31 cellular contexts compared by ENCODE assay signal in the genomic region with DNA sequence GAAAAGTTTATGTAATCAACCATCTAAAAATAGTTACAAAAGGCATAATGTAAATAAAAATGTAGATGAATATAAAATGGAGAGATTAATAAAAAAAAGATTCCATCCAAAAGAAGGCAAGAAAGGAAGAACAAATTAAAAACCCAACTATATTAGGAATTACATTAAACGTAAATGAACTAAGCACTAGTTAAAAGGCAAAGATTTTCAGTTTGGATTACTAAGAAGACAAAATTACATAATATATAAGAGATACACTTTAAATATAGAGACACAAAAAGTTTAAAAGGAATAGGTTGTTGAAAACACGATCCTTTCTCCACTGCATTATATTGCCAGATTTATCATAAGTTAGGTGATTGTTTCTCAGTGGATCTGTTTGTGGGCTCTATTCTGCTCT.
"Had no signal": no experiment of that assay in that cellular context is flagged by ENCODE, and none has a peak within 500 bp of the region (broad histone marks: within the 10 kb centered on the region; RNA-seq: fewer than 3 reads in every experiment).

No MANE protein-coding gene starts in this region.

- H3K4me3 ChIP-seq: adrenal gland, body of pancreas, gastrocnemius medialis, heart right ventricle, hepatocyte had no signal

- ATAC-seq: activated naive CD4-positive, alpha-beta T cell treated with anti-CD3 and anti-CD28 coated beads, Interleukin-2, amount 50 U/mL, for 72 hours; activated T-cell treated with anti-CD3 and anti-CD28 coated beads, Interleukin-2, amount 50 U/mL, for 72 hours; body of pancreas; effector memory CD8-positive, alpha-beta T cell; esophagus mucosa; gastrocnemius medialis; heart right ventricle; WTC11 had no signal

- H3K27ac Mint-ChIP-seq: activated CD4-positive, alpha-beta memory T cell treated with anti-CD3 and anti-CD28 coated beads, Interleukin-2, amount 10 ng/mL, durations not matched to agents 7 days and 5 days; activated CD4-positive, alpha-beta T cell treated with anti-CD3 and anti-CD28 coated beads, Interleukin-2, amount 10 ng/mL, durations not matched to agents 7 days and 5 days; activated naive CD4-positive, alpha-beta T cell treated with anti-CD3 and anti-CD28 coated beads, Interleukin-2, amount 10 ng/mL, durations not matched to agents 7 days and 5 days; activated naive CD4-positive, alpha-beta T cell treated with anti-CD3 and anti-CD28 coated beads, Interleukin-2, amount 50 U/mL, for 72 hours; activated naive CD8-positive, alpha-beta T cell treated with anti-CD3 and anti-CD28 coated beads, Interleukin-2, amount 10 ng/mL, durations not matched to agents 7 days and 5 days; activated T-cell treated with anti-CD3 and anti-CD28 coated beads, Interleukin-2, amount 50 U/mL, for 24 hours; activated T-cell treated with anti-CD3 and anti-CD28 coated beads, Interleukin-2, amount 50 U/mL, for 72 hours; effector memory CD8-positive, alpha-beta T cell; WTC11 had no signal

- H3K4me3 Mint-ChIP-seq: activated CD4-positive, alpha-beta memory T cell treated with anti-CD3 and anti-CD28 coated beads, Interleukin-2, amount 10 ng/mL, durations not matched to agents 7 days and 5 days; activated CD4-positive, alpha-beta T cell treated with anti-CD3 and anti-CD28 coated beads, Interleukin-2, amount 10 ng/mL, durations not matched to agents 7 days and 5 days; activated naive CD4-positive, alpha-beta T cell treated with anti-CD3 and anti-CD28 coated beads, Interleukin-2, amount 10 ng/mL, durations not matched to agents 7 days and 5 days; activated naive CD8-positive, alpha-beta T cell treated with anti-CD3 and anti-CD28 coated beads, Interleukin-2, amount 10 ng/mL, durations not matched to agents 7 days and 5 days; activated T-cell treated with anti-CD3 and anti-CD28 coated beads, Interleukin-2, amount 50 U/mL, for 24 hours; activated T-cell treated with anti-CD3 and anti-CD28 coated beads, Interleukin-2, amount 50 U/mL, for 72 hours; effector memory CD8-positive, alpha-beta T cell; WTC11 had no signal

- H3K27me3 ChIP-seq: adrenal gland, body of pancreas, gastrocnemius medialis, heart right ventricle, hepatocyte had no signal

- H3K4me1 Mint-ChIP-seq: activated CD4-positive, alpha-beta memory T cell treated with anti-CD3 and anti-CD28 coated beads, Interleukin-2, amount 10 ng/mL, durations not matched to agents 7 days and 5 days; activated CD4-positive, alpha-beta T cell treated with anti-CD3 and anti-CD28 coated beads, Interleukin-2, amount 10 ng/mL, durations not matched to agents 7 days and 5 days; activated naive CD8-positive, alpha-beta T cell treated with anti-CD3 and anti-CD28 coated beads, Interleukin-2, amount 10 ng/mL, durations not matched to agents 7 days and 5 days; WTC11 had no signal

- H3K27me3 Mint-ChIP-seq: activated CD4-positive, alpha-beta memory T cell treated with anti-CD3 and anti-CD28 coated beads, Interleukin-2, amount 10 ng/mL, durations not matched to agents 7 days and 5 days; activated CD4-positive, alpha-beta T cell treated with anti-CD3 and anti-CD28 coated beads, Interleukin-2, amount 10 ng/mL, durations not matched to agents 7 days and 5 days; activated naive CD4-positive, alpha-beta T cell treated with anti-CD3 and anti-CD28 coated beads, Interleukin-2, amount 10 ng/mL, durations not matched to agents 7 days and 5 days; activated naive CD8-positive, alpha-beta T cell treated with anti-CD3 and anti-CD28 coated beads, Interleukin-2, amount 10 ng/mL, durations not matched to agents 7 days and 5 days; activated T-cell treated with anti-CD3 and anti-CD28 coated beads, Interleukin-2, amount 50 U/mL, for 24 hours; effector memory CD8-positive, alpha-beta T cell had no signal

- H3K4me1 ChIP-seq: body of pancreas, heart right ventricle had no signal

- DNase-seq: activated CD4-positive, alpha-beta memory T cell treated with anti-CD3 and anti-CD28 coated beads, Interleukin-2, amount 10 ng/mL, durations not matched to agents 7 days and 5 days; activated CD4-positive, alpha-beta T cell treated with anti-CD3 and anti-CD28 coated beads for 1 hour; activated CD4-positive, alpha-beta T cell treated with anti-CD3 and anti-CD28 coated beads for 4 hours; activated CD4-positive, alpha-beta T cell treated with anti-CD3 and anti-CD28 coated beads, Interleukin-2, amount 10 ng/mL, durations not matched to agents 7 days and 5 days; activated CD4-positive, alpha-beta T cell treated with anti-CD3 and anti-CD28 coated beads, Interleukin-2, amount 50 U/mL, for 4 hours; activated CD8-positive, alpha-beta memory T cell treated with anti-CD3 and anti-CD28 coated beads, Interleukin-2, amount 50 U/mL, for 48 hours; activated gamma-delta T cell; activated naive CD4-positive, alpha-beta T cell; activated naive CD4-positive, alpha-beta T cell treated with anti-CD3 and anti-CD28 coated beads, Interleukin-2, amount 10 ng/mL, durations not matched to agents 7 days and 5 days; activated naive CD8-positive, alpha-beta T cell treated with anti-CD3 and anti-CD28 coated beads, Interleukin-2, amount 10 ng/mL, durations not matched to agents 7 days and 5 days; activated T-cell treated with anti-CD3 and anti-CD28 coated beads for 4 hours; activated T-cell treated with anti-CD3 and anti-CD28 coated beads, Interleukin-2, amount 50 U/mL, for 24 hours; activated T-cell treated with anti-CD3 and anti-CD28 coated beads, Interleukin-2, amount 50 U/mL, for 72 hours; adrenal gland; amygdala; aorta; body of pancreas; caudate nucleus; cortex of kidney; dermis blood vessel endothelial cell; effector CD4-positive, alpha-beta T cell; effector memory CD8-positive, alpha-beta T cell; foreskin fibroblast; gastrocnemius medialis; heart right ventricle; T-helper 2 cell had no signal

- H3K27ac ChIP-seq: adrenal gland, body of pancreas, gastrocnemius medialis, heart right ventricle, hepatocyte had no signal

- FAIRE-seq: colon had no signal
